In the genomic region with DNA sequence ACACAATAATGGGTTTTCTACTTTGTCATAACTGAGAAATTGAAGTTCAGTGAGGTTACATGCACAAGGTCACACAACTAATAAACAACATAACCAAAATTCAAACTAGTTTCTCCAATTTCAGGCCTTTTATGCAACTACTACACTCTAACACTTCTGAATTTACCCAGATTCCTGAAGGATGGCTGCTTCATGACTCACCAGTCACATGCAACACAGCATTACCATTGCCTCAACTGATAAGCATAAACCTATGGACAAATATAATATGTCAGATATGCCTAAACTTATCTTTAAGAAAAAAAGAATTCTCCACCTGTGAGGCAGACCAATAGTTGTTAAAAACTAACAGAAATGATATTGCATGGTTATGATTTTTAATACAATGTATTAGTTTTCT, we compare ENCODE assay signal across 1 cellular context.
TF ChIP-seq lines count a peak whose summit lies in the region.

No MANE protein-coding gene starts in this region.

TF ChIP-seq in endothelial cell of umbilical vein, 7 proteins besides CTCF, POLR2A, EP300 and RAD21:
- TF ChIP-seq, protein P1, sequence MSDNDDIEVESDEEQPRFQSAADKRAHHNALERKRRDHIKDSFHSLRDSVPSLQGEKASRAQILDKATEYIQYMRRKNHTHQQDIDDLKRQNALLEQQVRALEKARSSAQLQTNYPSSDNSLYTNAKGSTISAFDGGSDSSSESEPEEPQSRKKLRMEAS (IDR thresholded peaks at IDR 0.05; ENCODE audit: insufficient read depth, insufficient read length): no peak
- peak; percentile 62 for TF ChIP-seq FOS (IDR thresholded peaks at IDR 0.05; ENCODE audit: borderline replicate concordance, insufficient read depth, low read length)
TF ChIP-seq in endothelial cell of umbilical vein: peak in this region for 1.
